Comparison of ENCODE assay signal across 8 cellular contexts in the genomic region with DNA sequence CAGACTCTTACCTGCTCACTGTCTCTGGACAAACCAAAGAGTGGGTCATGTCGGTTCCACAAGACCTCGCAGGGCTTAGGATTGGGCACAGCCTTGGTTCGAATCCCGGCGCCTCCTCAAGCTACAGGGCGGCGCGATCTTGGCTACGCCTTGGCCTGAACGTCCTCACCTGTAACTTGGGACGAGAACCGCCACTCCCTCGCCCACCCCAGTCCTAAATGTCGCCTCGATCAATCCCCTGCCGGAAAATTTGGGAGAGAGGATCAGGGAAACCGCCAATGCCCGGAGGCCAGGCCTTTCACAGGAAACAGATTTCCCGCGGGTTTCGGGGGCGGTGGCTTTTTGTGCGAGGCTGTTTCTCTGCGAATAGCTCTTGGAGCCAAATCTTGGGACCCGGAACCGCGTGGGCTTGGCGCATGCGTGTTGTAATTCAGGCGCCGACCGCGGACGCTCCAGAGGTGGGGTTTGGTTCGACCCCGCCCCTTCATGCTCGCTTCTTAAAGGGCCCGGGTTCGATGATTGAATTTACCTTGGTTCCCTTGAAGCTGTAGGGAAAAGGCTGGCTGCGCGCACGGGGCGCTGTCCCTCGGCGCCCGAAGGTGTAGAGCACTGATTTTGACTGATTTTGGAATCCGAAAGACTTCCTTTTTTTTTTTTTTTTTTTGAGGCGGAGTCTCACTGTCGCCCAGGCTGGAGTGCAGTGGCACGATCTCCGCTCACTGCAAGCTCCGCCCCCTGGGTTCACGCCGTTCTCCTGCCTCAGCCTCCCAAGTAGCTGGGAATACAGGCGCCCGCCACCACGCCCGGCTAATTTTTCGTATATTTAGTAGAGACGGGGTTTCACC. TPM values are rescaled to one million over a fixed set of nuclear protein-coding genes. Genes with fewer than 3 reads are reported as not detected.
DNase-seq lines count a peak whose midpoint lies in the region; ATAC-seq and TF ChIP-seq lines count a peak whose summit lies in the region.

A gene with protein sequence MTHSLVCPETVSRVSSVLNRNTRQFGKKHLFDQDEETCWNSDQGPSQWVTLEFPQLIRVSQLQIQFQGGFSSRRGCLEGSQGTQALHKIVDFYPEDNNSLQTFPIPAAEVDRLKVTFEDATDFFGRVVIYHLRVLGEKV (minus strand): TSS at position 403 of the 845 bp plus-strand sequence. CDS start 354 bp downstream, at position 49.

- H3K36me3 ChIP-seq in CD8-positive, alpha-beta T cell (ENCODE audit: insufficient read depth, low read length): peaks cover 4% of the 10 kb centered on the region

- H3K27me3 ChIP-seq in CD8-positive, alpha-beta T cell (ENCODE audit: insufficient read depth, low read length): no peaks in the 10 kb centered on the region

- H3K36me3 Mint-ChIP-seq in CD8-positive, alpha-beta T cell: peaks cover 11% of the 10 kb centered on the region

- TF ChIP-seq CTCF in CD8-positive, alpha-beta T cell (IDR thresholded peaks at IDR 0.05): no peak
- TF ChIP-seq CTCF in epithelial cell of esophagus (IDR thresholded peaks at IDR 0.05; ENCODE audit: insufficient read depth, low read depth, low read length, missing control alignments): no peak

- H3K4me1 ChIP-seq in CD8-positive, alpha-beta T cell (ENCODE audit: insufficient read depth, low read length): peaks cover 27% of the 10 kb centered on the region

- peaks cover 3% of the 10 kb centered on the region for H3K27me3 Mint-ChIP-seq in CD8-positive, alpha-beta T cell (ENCODE audit: low read depth)

- peak within 1 kb of the TSS; percentile 90 for H3K27ac Mint-ChIP-seq in CD8-positive, alpha-beta T cell

- peaks cover 28% of the 10 kb centered on the region for H3K4me1 Mint-ChIP-seq in CD8-positive, alpha-beta T cell (ENCODE audit: low read depth)

- CTCF ChIA-PET in CD8-positive, alpha-beta T cell (lab: Charles Lee): interaction anchor here (1.0 to 1.9 kb wide), 4 partner anchors 10 to 28 kb away, joined by 3 to 8 read pairs (median 5); a partner anchor contains a TSS

- H3K9me3 Mint-ChIP-seq in CD8-positive, alpha-beta T cell: no peaks in the 10 kb centered on the region

- DNase-seq in CD8-positive, alpha-beta T cell: peak; percentile 79 to 93 (median 90)
- peak; percentile 92 for DNase-seq in Jurkat, Clone E6-1 (ENCODE audit: low read depth, low spot score)
- peak; percentile 91 for DNase-seq in activated T-cell treated with anti-CD3 and anti-CD28 coated beads, Interleukin-2, amount 50 U/mL, for 1 hour
- DNase-seq in epithelial cell of esophagus (ENCODE audit: low read depth) (peak; percentile 94), mucosa of gallbladder (ENCODE audit: low spot score) (peak; percentile 94)
- peak; percentile 94 for DNase-seq in stimulated activated CD8-positive, alpha-beta memory T cell treated with anti-CD3 and anti-CD28 coated beads, Interleukin-4, amount 100 ng/mL, for 24 hours (ENCODE audit: low read depth)

- POLR2A ChIA-PET in CD8-positive, alpha-beta T cell (lab: Charles Lee): interaction anchor here (1.0 to 3.4 kb wide), 3 partner anchors 10 to 138 kb away, joined by 3 to 38 read pairs (median 4); a partner anchor contains a TSS

- ATAC-seq in CD8-positive, alpha-beta T cell: peak; percentile 95
- ATAC-seq in GM21381 (IDR thresholded peaks at IDR 0.05; ENCODE audit: unreplicated experiment): peak; percentile 78

- H3K9me3 ChIP-seq in CD8-positive, alpha-beta T cell (ENCODE audit: low read length): no peaks in the 10 kb centered on the region

- peak within 1 kb of the TSS; percentile 91 for H3K4me3 Mint-ChIP-seq in CD8-positive, alpha-beta T cell

- H3K27ac ChIP-seq in CD8-positive, alpha-beta T cell (ENCODE audit: low read depth, low read length): peak within 1 kb of the TSS; percentile 65

- intact Hi-C loops in CD8-positive, alpha-beta T cell (cut with DNase I, micrococcal nuclease): loop anchor here (1.0 kb wide), 1 partner anchor 11 kb away; a partner anchor contains a TSS

- peak within 1 kb of the TSS; percentile 96 for H3K4me3 ChIP-seq in CD8-positive, alpha-beta T cell (ENCODE audit: low read depth, low read length)
- peak within 1 kb of the TSS; percentile 93 for H3K4me3 ChIP-seq in Jurkat, Clone E6-1 (ENCODE audit: low read length)
- H3K4me3 ChIP-seq in epithelial cell of esophagus (ENCODE audit: low read length): peak within 1 kb of the TSS; percentile 80

TF ChIP-seq in PFSK-1, 5 proteins besides CTCF, POLR2A, EP300 and RAD21:
- TF ChIP-seq SIN3A (IDR thresholded peaks at IDR 0.05; ENCODE audit: borderline replicate concordance, insufficient read depth, low read length) (no peak), POLR2AphosphoS5 (IDR thresholded peaks at IDR 0.05; ENCODE audit: low read depth, low read length) (peak; percentile 77), TAF1 (IDR thresholded peaks at IDR 0.05; ENCODE audit: borderline replicate concordance, insufficient read depth, low read length) (0 out of 2 replicates have a peak, but pooled peaks have one; percentile 28)

RNA-seq across cellular contexts. Expression of the gene that starts here (rescaled TPM):
- total RNA-seq in CD8-positive, alpha-beta T cell: 10 to 100 TPM in 1 of 2 experiments, 1 to 10 TPM in 1; 9.5 to 12.5 TPM
- 45.3 TPM for polyA plus RNA-seq in Jurkat, Clone E6-1 (2012; ENCODE audit: insufficient read depth, insufficient read length)
- polyA plus RNA-seq in PFSK-1 (2012; ENCODE audit: insufficient read length, low read depth): 20.7 TPM
- 12.9 TPM for total RNA-seq in mucosa of gallbladder

Comparison
In these comparisons a context has a peak if more than half of its experiments do, and no peak if none do; other contexts are left out.
1. Peak in every context shown above with its lines: DNase-seq, ATAC-seq, H3K4me3 ChIP-seq and H3K27ac ChIP-seq.